Comparison of ENCODE assay signal across 9 cellular contexts in genomic region chr6:31940256-31940664, GRCh38. TPM values are rescaled to one million over a fixed set of nuclear protein-coding genes. Genes with fewer than 3 reads are reported as not detected.
DNase-seq lines count a peak whose midpoint lies in the region; ATAC-seq and TF ChIP-seq lines count a peak whose summit lies in the region.
"Had no signal": no experiment of that assay in that cellular context is flagged by ENCODE, and none has a peak within 500 bp of the region (broad histone marks: within the 10 kb centered on the region; RNA-seq: fewer than 3 reads in every experiment).

No MANE protein-coding gene starts in this region.

- 0 to 19% methylated on average over 1 to 6 of the region's 6 CpGs for WGBS in gastroesophageal sphincter (ENCODE audit: low coverage in 1 of 2), 2 donors

- no peak for TF ChIP-seq EP300 in gastroesophageal sphincter (IDR thresholded peaks at IDR 0.05)

- H3K27ac ChIP-seq in HCT116 (ENCODE audit: low read depth, low read length) (no peak overlapping the region), osteoblast (ENCODE audit: low read depth, low read length) (no peak overlapping the region), gastroesophageal sphincter (no peak overlapping the region)

- TF ChIP-seq CTCF in HCT116 (IDR thresholded peaks at IDR 0.05 in 2 of 3, conservative IDR thresholded peaks at IDR 0.05 in 1 of 3; ENCODE audit: borderline replicate concordance in 1 of 3, insufficient read depth in 1 of 3, low read depth in 2 of 3, low read length in 2 of 3) (no peak), osteoblast (IDR thresholded peaks at IDR 0.05; ENCODE audit: extremely low read depth, low read depth, low read length) (no peak), gastroesophageal sphincter (IDR thresholded peaks at IDR 0.05) (no peak)

- H3K4me3 ChIP-seq in HCT116 (replicated peaks in 1 of 2; ENCODE audit: low read depth in 1 of 2, low read length in 2 of 2), result no peak overlapping the region
- H3K4me3 ChIP-seq in adipocyte (ENCODE audit: low read length), result no peak overlapping the region
- H3K4me3 ChIP-seq in osteoblast (ENCODE audit: insufficient read depth, low read length), result no peak overlapping the region
- H3K4me3 ChIP-seq in gastroesophageal sphincter, result no peak overlapping the region

- TF ChIP-seq POLR2A in HCT116 (IDR thresholded peaks at IDR 0.05; ENCODE audit: borderline replicate concordance, extremely low read depth, insufficient read depth, insufficient read length) (no peak), gastroesophageal sphincter (IDR thresholded peaks at IDR 0.05) (no peak)

- H3K27me3 ChIP-seq in HCT116 (ENCODE audit: insufficient read depth, low read length) (no peaks in the 10 kb centered on the region), adipocyte (replicated peaks; ENCODE audit: control insufficient read depth, insufficient read depth, low read length) (no peaks in the 10 kb centered on the region), osteoblast (ENCODE audit: insufficient read depth, low read length) (peaks cover 5% of the 10 kb centered on the region), gastroesophageal sphincter (no peaks in the 10 kb centered on the region)

- H3K9me3 ChIP-seq in HCT116 (ENCODE audit: control insufficient read depth in 1 of 2, insufficient read depth in 1 of 2, low read depth in 1 of 2, low read length in 2 of 2) (no peaks in the 10 kb centered on the region), adipocyte (ENCODE audit: control insufficient read depth, low read length) (no peaks in the 10 kb centered on the region), osteoblast (ENCODE audit: low read depth, low read length) (no peaks in the 10 kb centered on the region), gastroesophageal sphincter (no peaks in the 10 kb centered on the region)

- intact Hi-C loops in HCT116 (cut with micrococcal nuclease), result no loop called here

- H4K20me1 ChIP-seq in HCT116 (ENCODE audit: insufficient read depth), result no peaks in the 10 kb centered on the region
- no peaks in the 10 kb centered on the region for H4K20me1 ChIP-seq in osteoblast (ENCODE audit: insufficient read depth, low read length)

- H3K4me2 ChIP-seq in HCT116 (ENCODE audit: low read length) (peak overlapping the region; percentile 17; the same call in 1 of the 2 replicates), osteoblast (ENCODE audit: insufficient read depth, low read length) (no peak overlapping the region)

- ATAC-seq in HCT116 (no peak), gastroesophageal sphincter (no peak)

- no peak for TF ChIP-seq RAD21 in HCT116 (IDR thresholded peaks at IDR 0.05; ENCODE audit: low read depth)

- H3K79me2 ChIP-seq in HCT116 (ENCODE audit: insufficient read depth, low read length), result no peaks in the 10 kb centered on the region
- no peaks in the 10 kb centered on the region for H3K79me2 ChIP-seq in osteoblast (ENCODE audit: insufficient read depth, low read length)

- POLR2A ChIA-PET in HCT116 (lab: Charles Lee), result interaction anchor here (1.0 kb wide), 1 partner anchor 11 kb away, joined by 3 read pairs; no protein-coding TSS in a partner anchor

- H3K9me2 ChIP-seq in HCT116 (ENCODE audit: insufficient read depth), result no peaks in the 10 kb centered on the region

- H3K4me1 ChIP-seq in HCT116 (ENCODE audit: control insufficient read depth in 1 of 2, insufficient read depth in 2 of 2, low read length in 2 of 2), result peaks cover 9 to 34% of the 10 kb centered on the region in 2 experiments; a peak in 3 of 4 replicates
- peaks cover 9% of the 10 kb centered on the region for H3K4me1 ChIP-seq in adipocyte (ENCODE audit: control insufficient read depth, insufficient read depth, low read length)
- peaks cover 9% of the 10 kb centered on the region for H3K4me1 ChIP-seq in osteoblast (ENCODE audit: insufficient read depth, low read length)
- H3K4me1 ChIP-seq in gastroesophageal sphincter, result peaks cover 0 to 7% (median 5%) of the 10 kb centered on the region in 3 donors

- H2AFZ ChIP-seq in HCT116 (ENCODE audit: low read depth, low read length, poor library complexity, severe bottlenecking), result no peak overlapping the region
- peak overlapping the region; percentile 15 for H2AFZ ChIP-seq in osteoblast (ENCODE audit: low read length)

- DNase-seq in HCT116 (ENCODE audit: low read depth, low spot score), result no peak
- peak; percentile 48 for DNase-seq in adipocyte (ENCODE audit: low read depth)
- DNase-seq in osteoblast (ENCODE audit: insufficient read length, low spot score, missing footprints), result peak; percentile 83
- no peak for DNase-seq in AML-193 (lab: John Stamatoyannopoulos, UW)
- DNase-seq: kidney glomerular epithelial cell, NCI-H1092, T-helper 9 cell had no signal

- CTCF ChIA-PET in HCT116 (lab: Charles Lee), result interaction anchor here (1.1 kb wide), 1 partner anchor 12 kb away, joined by 11 read pairs; no protein-coding TSS in a partner anchor

- H3K9ac ChIP-seq in HCT116 (ENCODE audit: low read length), result no peak overlapping the region
- no peak overlapping the region for H3K9ac ChIP-seq in adipocyte (ENCODE audit: low read length)

- H3K36me3 ChIP-seq in HCT116 (ENCODE audit: control insufficient read depth in 1 of 2, insufficient read depth in 2 of 2, low read length in 2 of 2) (no peaks in the 10 kb centered on the region), adipocyte (ENCODE audit: control insufficient read depth, insufficient read depth, low read length, severe bottlenecking) (no peaks in the 10 kb centered on the region), osteoblast (ENCODE audit: insufficient read depth, low read length) (no peaks in the 10 kb centered on the region), gastroesophageal sphincter (no peaks in the 10 kb centered on the region)

- no TSS peak for BruUV-seq in HCT116 (replicated peaks; lab: Mats Ljungman, UMichigan)

- RAD21 ChIA-PET in HCT116 (lab: Charles Lee; ENCODE audit: low non-redundant PET in 1 of 2, low total read pairs in 2 of 2, uncharacterized antibody in 2 of 2, unreplicated experiment in 2 of 2), result no interaction called here

TF ChIP-seq in HCT116, 20 proteins besides CTCF, POLR2A, EP300 and RAD21:
- TF ChIP-seq ATF3 (IDR thresholded peaks at IDR 0.05) (no peak), ELF1 (IDR thresholded peaks at IDR 0.05; ENCODE audit: borderline replicate concordance, low read depth) (no peak), TCF7L2 (IDR thresholded peaks at IDR 0.05; ENCODE audit: borderline replicate concordance, extremely low read depth, insufficient read depth, insufficient read length) (no peak), REST (IDR thresholded peaks at IDR 0.05; ENCODE audit: low read depth) (no peak), FOSL1 (IDR thresholded peaks at IDR 0.05; ENCODE audit: low read depth) (no peak), EGR1 (IDR thresholded peaks at IDR 0.05; ENCODE audit: low read depth) (no peak), ZNF274 (IDR thresholded peaks at IDR 0.05; ENCODE audit: low read depth, low read length) (no peak), ZFX (IDR thresholded peaks at IDR 0.05) (no peak), JUND (IDR thresholded peaks at IDR 0.05) (no peak), EZH2phosphoT487 (IDR thresholded peaks at IDR 0.05; ENCODE audit: borderline replicate concordance) (no peak), YY1 (IDR thresholded peaks at IDR 0.05; ENCODE audit: extremely low read depth, insufficient replicate concordance, low read depth, low read length) (no peak)

RNA-seq across cellular contexts. Expression of gene CFB, which starts 5.6 kb away (rescaled TPM):
- total RNA-seq in HCT116 (2021; ENCODE audit: unreplicated experiment) (1.5 TPM), osteoblast (16.5 and 26.8 TPM in 2 replicates), gastroesophageal sphincter (10 to 100 TPM in 3 of 4 donors, 1 to 10 TPM in 1; 8.1 to 42.6 (median 23.1) TPM)
- 1.8 and 2.0 TPM in 2 replicates for polyA plus RNA-seq in HCT116 (2012)

RNA-seq across cellular contexts. Expression of gene C2, which starts 12.7 kb away (rescaled TPM):
- 3.1 TPM for total RNA-seq in HCT116 (2021; ENCODE audit: unreplicated experiment)
- 0.62 and 0.78 TPM in 2 replicates for polyA plus RNA-seq in HCT116 (2012)
- 12.7 and 18.0 TPM in 2 replicates for total RNA-seq in osteoblast
- total RNA-seq in gastroesophageal sphincter, result 10 to 100 TPM in 3 of 4 donors, 1 to 10 TPM in 1; 3.3 to 33.4 (median 14.4) TPM
- total RNA-seq: epithelial cell of proximal tubule had no signal

RNA-seq across cellular contexts. Expression of gene NELFE, which starts 18.5 kb away (rescaled TPM):
- total RNA-seq in HCT116 (2021; ENCODE audit: unreplicated experiment) (68.3 TPM), osteoblast (86.5 and 95.8 TPM in 2 replicates), gastroesophageal sphincter (10 to 100 TPM; 64.1 to 89.7 (median 70.4) TPM)
- polyA plus RNA-seq in HCT116 (2012), result 79.4 and 88.7 TPM in 2 replicates

RNA-seq across cellular contexts. Expression of gene SKIC2, which starts 18.7 kb away (rescaled TPM):
- total RNA-seq in HCT116 (2021; ENCODE audit: unreplicated experiment) (68.0 TPM), osteoblast (42.0 and 46.0 TPM in 2 replicates), gastroesophageal sphincter (10 to 100 TPM; 18.8 to 52.5 (median 25.8) TPM)
- polyA plus RNA-seq in HCT116 (2012), result 42.8 and 49.2 TPM in 2 replicates

RNA-seq across cellular contexts. Expression of gene DXO, which starts 31.7 kb away (rescaled TPM):
- 16.4 TPM for total RNA-seq in HCT116 (2021; ENCODE audit: unreplicated experiment)
- polyA plus RNA-seq in HCT116 (2012), result 18.6 and 23.7 TPM in 2 replicates
- 16.8 and 18.1 TPM in 2 replicates for total RNA-seq in osteoblast
- 10 to 100 TPM; 12.3 to 17.4 (median 14.6) TPM for total RNA-seq in gastroesophageal sphincter

Comparison
In these comparisons a context has a peak if more than half of its experiments do, and no peak if none do; other contexts are left out.
1. DNase-seq: peak in adipocyte (single experiment) and osteoblast (single experiment); none in HCT116 (single experiment) and AML-193 (0 of 2).